1 cellular context compared by ENCODE assay signal in the genomic region with DNA sequence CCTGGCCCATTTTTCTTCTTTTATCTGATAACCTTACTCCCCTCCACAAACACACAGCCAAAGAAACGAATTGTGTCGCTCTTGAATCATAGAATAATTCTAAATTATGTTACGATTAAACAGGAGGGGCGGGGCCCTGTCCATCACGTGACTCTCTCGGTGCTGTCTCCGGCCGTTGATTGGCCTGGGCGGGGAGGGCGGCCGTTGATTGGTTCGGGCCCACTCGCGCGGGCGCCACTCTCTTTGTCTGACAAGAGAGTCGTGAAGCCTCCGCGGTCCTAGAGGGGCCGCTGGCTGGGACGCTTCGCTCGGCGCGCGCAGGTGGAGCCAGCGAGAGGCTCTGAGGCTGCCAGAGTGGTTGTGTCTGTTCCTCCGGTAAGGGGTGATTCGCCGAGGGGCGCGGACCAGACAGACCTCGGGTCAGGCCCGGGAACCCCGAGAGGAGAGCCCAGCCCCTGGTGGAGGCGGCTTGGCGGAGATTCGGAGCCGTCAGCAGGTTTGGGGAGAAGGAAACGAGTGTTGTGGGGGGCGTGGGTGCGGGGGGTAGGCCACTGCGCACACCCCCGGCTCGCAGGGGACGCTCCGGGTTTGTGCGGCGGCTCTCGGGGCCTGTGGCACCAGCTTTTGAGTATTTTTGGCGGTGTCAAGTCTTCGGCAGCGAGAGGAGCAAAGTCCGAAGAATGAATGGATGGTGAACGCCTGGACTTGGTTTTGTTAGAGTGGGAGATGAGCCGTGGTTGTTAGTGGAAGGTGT.
TF ChIP-seq lines count a peak whose summit lies in the region.

A gene (plus strand): TSS at position 330 of the 754 bp plus-strand sequence. CDS start 3,567 bp downstream, outside the sequence.

TF ChIP-seq in WTC11, 78 proteins besides CTCF, POLR2A, EP300 and RAD21 (continued from another document):
- TF ChIP-seq CREM (CRISPR knock-in tag; IDR thresholded peaks at IDR 0.05) = no peak
- TF ChIP-seq, protein P1, sequence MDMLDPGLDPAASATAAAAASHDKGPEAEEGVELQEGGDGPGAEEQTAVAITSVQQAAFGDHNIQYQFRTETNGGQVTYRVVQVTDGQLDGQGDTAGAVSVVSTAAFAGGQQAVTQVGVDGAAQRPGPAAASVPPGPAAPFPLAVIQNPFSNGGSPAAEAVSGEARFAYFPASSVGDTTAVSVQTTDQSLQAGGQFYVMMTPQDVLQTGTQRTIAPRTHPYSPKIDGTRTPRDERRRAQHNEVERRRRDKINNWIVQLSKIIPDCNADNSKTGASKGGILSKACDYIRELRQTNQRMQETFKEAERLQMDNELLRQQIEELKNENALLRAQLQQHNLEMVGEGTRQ (CRISPR knock-in tag; IDR thresholded peaks at IDR 0.05) = peak; percentile 98
- TF ChIP-seq, protein P2, sequence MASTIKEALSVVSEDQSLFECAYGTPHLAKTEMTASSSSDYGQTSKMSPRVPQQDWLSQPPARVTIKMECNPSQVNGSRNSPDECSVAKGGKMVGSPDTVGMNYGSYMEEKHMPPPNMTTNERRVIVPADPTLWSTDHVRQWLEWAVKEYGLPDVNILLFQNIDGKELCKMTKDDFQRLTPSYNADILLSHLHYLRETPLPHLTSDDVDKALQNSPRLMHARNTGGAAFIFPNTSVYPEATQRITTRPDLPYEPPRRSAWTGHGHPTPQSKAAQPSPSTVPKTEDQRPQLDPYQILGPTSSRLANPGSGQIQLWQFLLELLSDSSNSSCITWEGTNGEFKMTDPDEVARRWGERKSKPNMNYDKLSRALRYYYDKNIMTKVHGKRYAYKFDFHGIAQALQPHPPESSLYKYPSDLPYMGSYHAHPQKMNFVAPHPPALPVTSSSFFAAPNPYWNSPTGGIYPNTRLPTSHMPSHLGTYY (CRISPR knock-in tag; IDR thresholded peaks at IDR 0.05) = no peak
- TF ChIP-seq ZNF121 (CRISPR knock-in tag; IDR thresholded peaks at IDR 0.05) = no peak
- peak; percentile 24; the same call in 1 of the 2 replicates for TF ChIP-seq NR2C2 (CRISPR knock-in tag; IDR thresholded peaks at IDR 0.05)
- TF ChIP-seq GABPB1 (CRISPR knock-in tag; IDR thresholded peaks at IDR 0.05) = 0 out of 2 replicates have a peak, but pooled peaks have one; percentile 10
